In the genomic region with DNA sequence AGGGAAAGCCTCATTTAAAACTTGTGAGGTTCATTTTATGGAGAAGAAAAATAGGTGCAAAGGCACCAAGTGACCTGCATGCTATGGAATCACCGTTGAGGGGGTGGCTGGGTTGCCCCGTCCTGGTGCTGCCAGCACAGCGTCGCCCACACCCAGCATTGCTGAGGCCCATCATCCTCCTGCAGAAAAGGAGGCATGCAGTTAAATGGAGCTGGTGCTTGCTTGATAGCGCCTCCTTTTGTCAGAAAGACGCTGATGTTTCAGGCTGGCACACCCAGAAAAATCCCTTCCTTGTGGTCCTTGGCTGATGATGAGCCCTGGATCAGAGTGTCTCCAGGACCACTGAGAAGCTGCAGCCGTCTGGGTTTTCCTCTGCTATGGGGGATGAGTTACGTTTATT, we compare ENCODE assay signal across 15 cellular contexts. TPM values are rescaled to one million over a fixed set of nuclear protein-coding genes. Genes with fewer than 3 reads are reported as not detected.
DNase-seq lines count a peak whose midpoint lies in the region; ATAC-seq, FAIRE-seq and TF ChIP-seq lines count a peak whose summit lies in the region.
"Had no signal": no experiment of that assay in that cellular context is flagged by ENCODE, and none has a peak within 500 bp of the region (broad histone marks: within the 10 kb centered on the region; RNA-seq: fewer than 3 reads in every experiment).

No MANE protein-coding gene starts in this region.

- intact Hi-C loops in Panc1 (cut with micrococcal nuclease; ENCODE audit: unreplicated experiment) = loop anchor here (10.0 kb wide), 1 partner anchor 622 kb away; no protein-coding TSS in a partner anchor

- POLR2A ChIA-PET in Panc1 (lab: Charles Lee) = no interaction called here

- FAIRE-seq in GM12891 (lab: Jason Lieb, UNC) = peak; percentile 26
- FAIRE-seq: islet of Langerhans had no signal

- H2AFZ ChIP-seq in DND-41 (ENCODE audit: low read depth, low read length) = no peak overlapping the region

- TF ChIP-seq POLR2A in GM12891 (IDR thresholded peaks at IDR 0.05; ENCODE audit: low read depth, low read length) (no peak), erythroblast (IDR thresholded peaks at IDR 0.05; ENCODE audit: low read length) (no peak)

- H3K4me1 ChIP-seq in DND-41 (ENCODE audit: insufficient read depth, low read length) (no peaks in the 10 kb centered on the region), Panc1 (ENCODE audit: control insufficient read depth, insufficient read depth, low read length) (no peaks in the 10 kb centered on the region)

- no peak overlapping the region for H3K27ac ChIP-seq in DND-41 (ENCODE audit: low read length)
- H3K27ac ChIP-seq in Panc1 (ENCODE audit: low read length) = no peak overlapping the region
- H3K27ac ChIP-seq: ovary had no signal

- no peak overlapping the region for H3K9ac ChIP-seq in DND-41 (ENCODE audit: low read depth, low read length)

- no peak for DNase-seq in DND-41
- no peak for DNase-seq in GM12891 (ENCODE audit: insufficient read length, low spot score)
- DNase-seq in Panc1 (ENCODE audit: low read depth, low spot score) = no peak
- peak; percentile 11 to 12 for DNase-seq in erythroblast (lab: John Stamatoyannopoulos, UW)
- no peak for DNase-seq in NCI-H146 treated with DMSO at 0.1 percent for 48 hours (lab: John Stamatoyannopoulos, UW; ENCODE audit: unreplicated experiment)
- DNase-seq: CD8-positive, alpha-beta T cell; cortex of kidney; NCI-H2029 treated with DMSO at 0.1 percent for 48 hours; ovary; SHP77 treated with DMSO at 0.1 percent for 48 hours; testis had no signal

- in situ Hi-C loops in Panc1 (cut with HindIII; ENCODE audit: low pct_unique_long_range_greater_than_20kb, low sequenced_read_pairs) = no loop called here

- no TSS peak for BruUV-seq in Panc1 (replicated peaks; lab: Mats Ljungman, UMichigan)

- TF ChIP-seq CTCF in DND-41 (IDR thresholded peaks at IDR 0.05; ENCODE audit: borderline replicate concordance, extremely low read depth, low read length, poor library complexity, severe bottlenecking) (peak; percentile 34), Panc1 (IDR thresholded peaks at IDR 0.05) (peak; percentile 40)

- H3K79me2 ChIP-seq in DND-41 (ENCODE audit: insufficient read depth, low read length) = no peaks in the 10 kb centered on the region

- CTCF ChIA-PET in Panc1 (lab: Charles Lee) = interaction anchor here (0.6 kb wide), 1 partner anchor 314 kb away, joined by 4 read pairs; a partner anchor contains a TSS

- H3K27me3 ChIP-seq in DND-41 (ENCODE audit: insufficient read depth, low read length, poor library complexity) (no peaks in the 10 kb centered on the region), Panc1 (ENCODE audit: control insufficient read depth, insufficient read depth, low read length) (no peaks in the 10 kb centered on the region)
- H3K27me3 ChIP-seq: ovary, testis had no signal

- no peaks in the 10 kb centered on the region for H4K20me1 ChIP-seq in DND-41 (ENCODE audit: insufficient read depth, low read length)

- H3K4me3 ChIP-seq in DND-41 (ENCODE audit: low read depth in 1 of 2, low read length in 2 of 2) (no peak overlapping the region), Panc1 (ENCODE audit: low read depth in 2 of 2, low read length in 2 of 2) (no peak overlapping the region)
- H3K4me3 ChIP-seq: ovary, testis had no signal

- H3K9me3 ChIP-seq in DND-41 (ENCODE audit: insufficient read depth, low read length, severe bottlenecking) (no peaks in the 10 kb centered on the region), Panc1 (ENCODE audit: control insufficient read depth, insufficient read depth, low read depth, low read length) (no peaks in the 10 kb centered on the region)
- H3K9me3 ChIP-seq: ovary, testis had no signal

- H3K4me2 ChIP-seq in DND-41 (ENCODE audit: insufficient read depth, low read length) = no peak overlapping the region

- no peak for ATAC-seq in DND-41 (ENCODE audit: insufficient read depth, low read depth)
- no peak for ATAC-seq in Panc1
- ATAC-seq in HG03196 (IDR thresholded peaks at IDR 0.05; ENCODE audit: unreplicated experiment) = no peak
- no peak for ATAC-seq in GM21360 (IDR thresholded peaks at IDR 0.05; ENCODE audit: unreplicated experiment)
- no peak for ATAC-seq in GM19395 (IDR thresholded peaks at IDR 0.05; ENCODE audit: unreplicated experiment)
- ATAC-seq: CD8-positive, alpha-beta T cell had no signal

- H3K36me3 ChIP-seq in DND-41 (ENCODE audit: insufficient read depth, low read length) (no peaks in the 10 kb centered on the region), Panc1 (ENCODE audit: control insufficient read depth, insufficient read depth, low read length) (no peaks in the 10 kb centered on the region)
- H3K36me3 ChIP-seq: ovary had no signal

TF ChIP-seq in GM12891, 5 proteins besides CTCF, POLR2A, EP300 and RAD21:
- TF ChIP-seq POU2F2 (IDR thresholded peaks at IDR 0.05; ENCODE audit: low read depth, low read length) (no peak), POLR2AphosphoS5 (IDR thresholded peaks at IDR 0.05; ENCODE audit: low read depth, low read length) (no peak), PAX5 (IDR thresholded peaks at IDR 0.05; ENCODE audit: insufficient read depth, low read length, severe bottlenecking) (no peak), SPI1 (IDR thresholded peaks at IDR 0.05; ENCODE audit: low read depth, low read length) (no peak), TAF1 (IDR thresholded peaks at IDR 0.05; ENCODE audit: low read depth, low read length) (no peak)

RNA-seq across cellular contexts. Expression of a gene that starts 36.9 kb away (rescaled TPM):
- polyA plus RNA-seq in GM12891 (2012; ENCODE audit: low read depth, missing spikeins) = 9.3 TPM
- 10.7 TPM for total RNA-seq in Panc1 (2021; ENCODE audit: unreplicated experiment)
- 14.6 TPM for polyA plus RNA-seq in Panc1 (2012; ENCODE audit: insufficient read length)

Comparison
In these comparisons a context has a peak if more than half of its experiments do, and no peak if none do; other contexts are left out.
1. DNase-seq: peak in erythroblast (2 of 2); none in DND-41 (single experiment), GM12891 (single experiment), Panc1 (single experiment) and NCI-H146 treated with DMSO at 0.1 percent for 48 hours (single experiment).